Comparison of ENCODE assay signal across 14 cellular contexts in genomic region chr3:143812411-143812968, GRCh38. TPM values are rescaled to one million over a fixed set of nuclear protein-coding genes. Genes with fewer than 3 reads are reported as not detected.
DNase-seq lines count a peak whose midpoint lies in the region; ATAC-seq and TF ChIP-seq lines count a peak whose summit lies in the region.
"Had no signal": no experiment of that assay in that cellular context is flagged by ENCODE, and none has a peak within 500 bp of the region (broad histone marks: within the 10 kb centered on the region; RNA-seq: fewer than 3 reads in every experiment).

No MANE protein-coding gene starts in this region.

- no peak for ATAC-seq in naive B cell (ENCODE audit: low read depth in 2 of 2)
- ATAC-seq in HG02759 (IDR thresholded peaks at IDR 0.05; ENCODE audit: unreplicated experiment) = no peak
- ATAC-seq: K562 had no signal

- TF ChIP-seq POLR2A in NB4 (IDR thresholded peaks at IDR 0.05; ENCODE audit: extremely low read depth, insufficient read length) = no peak

- peaks cover 46 to 57% (median 46%) of the 10 kb centered on the region in 3 donors for H3K4me1 Mint-ChIP-seq in naive B cell

- peak overlapping the region in 3 of 6 donors; percentile 13 to 86 (median 57) for H3K27ac Mint-ChIP-seq in naive B cell

- H3K4me3 ChIP-seq in NB4 (ENCODE audit: low read depth, low read length) = no peak overlapping the region
- H3K4me3 ChIP-seq: K562 had no signal

- peak overlapping the region in 5 of 8 donors; percentile 25 to 70 (median 51) for H3K4me3 Mint-ChIP-seq in naive B cell
- H3K4me3 Mint-ChIP-seq: CD4-positive, alpha-beta memory T cell had no signal

- H3K36me3 Mint-ChIP-seq in naive B cell = peaks cover 0 to 13% of the 10 kb centered on the region in 2 donors

- H3K27me3 Mint-ChIP-seq in naive B cell = no peaks in the 10 kb centered on the region
- H3K27me3 Mint-ChIP-seq: CD4-positive, alpha-beta memory T cell had no signal

- TF ChIP-seq CTCF in NB4 (IDR thresholded peaks at IDR 0.05; ENCODE audit: low read depth, low read length) = no peak

- peak; percentile 58 for DNase-seq in NOMO-1 treated with DMSO at 0.1 percent for 48 hours (lab: John Stamatoyannopoulos, UW; ENCODE audit: unreplicated experiment)
- no peak for DNase-seq in NOMO-1 treated with dmso at 0.1 percent for 144 hours (lab: John Stamatoyannopoulos, UW; ENCODE audit: unreplicated experiment)
- peak; percentile 55 for DNase-seq in NB4 (ENCODE audit: low read depth)
- DNase-seq in dermis microvascular lymphatic vessel endothelial cell (ENCODE audit: low read depth in 2 of 2) = peak; percentile 1 to 95
- no peak for DNase-seq in naive B cell
- DNase-seq in NCI-H187 treated with DMSO at 0.1 percent for 48 hours (lab: John Stamatoyannopoulos, UW) = no peak
- no peak for DNase-seq in activated CD4-positive, alpha-beta T cell treated with anti-CD3 and anti-CD28 coated beads for 48 hours
- DNase-seq: C1 segment of cervical spinal cord; CD4-positive, alpha-beta memory T cell; DMS79 treated with DMSO at 0.1 percent for 48 hours; EL; H7 had no signal

- peaks cover 0 to 2% (median 0%) of the 10 kb centered on the region in 7 donors for H3K9me3 Mint-ChIP-seq in naive B cell
- H3K9me3 Mint-ChIP-seq: CD4-positive, alpha-beta memory T cell had no signal

RNA-seq across cellular contexts. Expression of gene SLC9A9, which starts 35.8 kb away (rescaled TPM):
- total RNA-seq in dermis microvascular lymphatic vessel endothelial cell = 3.9 and 12.3 TPM in 2 replicates
- 10 to 100 TPM; 16.9 to 31.5 (median 24.7) TPM for polyA plus RNA-seq in naive B cell (ENCODE audit: low read depth in 6 of 6)

Comparison
In these comparisons a context has a peak if more than half of its experiments do, and no peak if none do; other contexts are left out.
1. DNase-seq: peak in NOMO-1 treated with DMSO at 0.1 percent for 48 hours (single experiment), NB4 (single experiment) and dermis microvascular lymphatic vessel endothelial cell (2 of 2); none in NOMO-1 treated with dmso at 0.1 percent for 144 hours (single experiment), naive B cell (single experiment), NCI-H187 treated with DMSO at 0.1 percent for 48 hours (single experiment) and activated CD4-positive, alpha-beta T cell treated with anti-CD3 and anti-CD28 coated beads for 48 hours (single experiment).